26 cellular contexts compared by ENCODE assay signal in genomic region chr5:26012078-26012477, GRCh38.
"Had no signal": no experiment of that assay in that cellular context is flagged by ENCODE, and none has a peak within 500 bp of the region (broad histone marks: within the 10 kb centered on the region; RNA-seq: fewer than 3 reads in every experiment).

No MANE protein-coding gene starts in this region.

- H3K4me1 Mint-ChIP-seq: IgD-negative memory B cell had no signal

- H3K36me3 ChIP-seq: Peyer's patch, SJSA1 had no signal

- H3K27ac Mint-ChIP-seq: IgD-negative memory B cell had no signal

- FAIRE-seq: HTR-8/SVneo, K562 had no signal

- DNase-seq: Kasumi-1, MM.1S, NCI-H1092 treated with DMSO at 0.1 percent for 48 hours, NCI-H1436, NCI-H187, NCI-H2029, NCI-H2081 treated with DMSO at 0.1 percent for 48 hours, NCI-H2171, NCI-H226, NCI-H446, NCI-H510A, NCI-H524 treated with DMSO at 0.1 percent for 48 hours, NCI-H69, NCI-H774, PC-9, Peyer's patch, Right ventricle myocardium superior, RPMI8226, SIG-M5 had no signal

- H3K4me1 ChIP-seq: Peyer's patch, SJSA1 had no signal

- H3K4me3 Mint-ChIP-seq: IgD-negative memory B cell had no signal

- H3K4me3 ChIP-seq: K562, PC-9, Peyer's patch, SJSA1, SK-N-MC had no signal

- H3K27me3 Mint-ChIP-seq: IgD-negative memory B cell had no signal

- H3K36me3 Mint-ChIP-seq: IgD-negative memory B cell had no signal

- H3K9me3 ChIP-seq: Peyer's patch, SJSA1 had no signal

- H3K27me3 ChIP-seq: Peyer's patch, SJSA1 had no signal

- H3K27ac ChIP-seq: HL-60, KMS-11, PC-9, Peyer's patch, SJSA1, SK-N-MC had no signal
